In genomic region chr4:3232001-3232400, GRCh38 we compare ENCODE assay signal across 21 cellular contexts.
"Had no signal": no experiment of that assay in that cellular context is flagged by ENCODE, and none has a peak within 500 bp of the region (broad histone marks: within the 10 kb centered on the region; RNA-seq: fewer than 3 reads in every experiment).

No MANE protein-coding gene starts in this region.

- H3K4me3 Mint-ChIP-seq: natural killer cell; stimulated activated memory B cell treated with anti-CD40 and anti-IgM and Interleukin-4, amounts not matched to agents 10 μg/mL and 1 μg/mL and 100 μg/mL, for 72 hours had no signal

- H3K4me1 Mint-ChIP-seq: neural progenitor cell; stimulated activated memory B cell treated with anti-CD40 and anti-IgM and Interleukin-4, amounts not matched to agents 10 μg/mL and 1 μg/mL and 100 μg/mL, for 72 hours had no signal

- H3K9me3 ChIP-seq: colonic mucosa, mucosa of descending colon, pancreas, prostate gland, right lobe of liver, stomach, thoracic aorta, transverse colon had no signal

- H3K4me1 ChIP-seq: colonic mucosa, foreskin keratinocyte, neural progenitor cell, prostate gland, right lobe of liver, transverse colon had no signal

- H3K27ac Mint-ChIP-seq: natural killer cell; neural progenitor cell; stimulated activated memory B cell treated with anti-CD40 and anti-IgM and Interleukin-4, amounts not matched to agents 10 μg/mL and 1 μg/mL and 100 μg/mL, for 72 hours had no signal

- H3K4me3 ChIP-seq: colonic mucosa, hepatocyte, mucosa of descending colon, neural progenitor cell, pancreas, prostate gland, right lobe of liver, stomach, thoracic aorta, transverse colon had no signal

- DNase-seq: cerebellar nuclear complex; colonic mucosa; dermis blood vessel endothelial cell; erythroblast; foreskin keratinocyte; natural killer cell; retina; stimulated activated CD4-positive, alpha-beta T cell treated with anti-CD3 and anti-CD28 coated beads, Interleukin-4, amount 100 ng/mL, for 1 hour; stimulated activated CD8-positive, alpha-beta memory T cell treated with anti-CD3 and anti-CD28 coated beads, Interleukin-4, amount 100 ng/mL, for 48 hours; stomach; substantia nigra; transverse colon had no signal

- H3K27ac ChIP-seq: colonic mucosa, foreskin keratinocyte, hepatocyte, neural progenitor cell, pancreas, prostate gland, right lobe of liver, stomach, thoracic aorta, transverse colon had no signal

- H3K9ac ChIP-seq: neural progenitor cell had no signal

- H3K36me3 ChIP-seq: colonic mucosa, neural progenitor cell had no signal

- ATAC-seq: foreskin keratinocyte; mucosa of descending colon; natural killer cell; pancreas; right lobe of liver; stimulated activated memory B cell treated with anti-CD40 and anti-IgM and Interleukin-4, amounts not matched to agents 10 μg/mL and 1 μg/mL and 100 μg/mL, for 72 hours had no signal

- FAIRE-seq: endothelial cell of umbilical vein, pancreas had no signal

- H3K27me3 Mint-ChIP-seq: stimulated activated memory B cell treated with anti-CD40 and anti-IgM and Interleukin-4, amounts not matched to agents 10 μg/mL and 1 μg/mL and 100 μg/mL, for 72 hours had no signal

- H3K9me3 Mint-ChIP-seq: natural killer cell; neural progenitor cell; stimulated activated memory B cell treated with anti-CD40 and anti-IgM and Interleukin-4, amounts not matched to agents 10 μg/mL and 1 μg/mL and 100 μg/mL, for 72 hours had no signal
